ENCODE assay signal across 1 cellular context in the genomic region with DNA sequence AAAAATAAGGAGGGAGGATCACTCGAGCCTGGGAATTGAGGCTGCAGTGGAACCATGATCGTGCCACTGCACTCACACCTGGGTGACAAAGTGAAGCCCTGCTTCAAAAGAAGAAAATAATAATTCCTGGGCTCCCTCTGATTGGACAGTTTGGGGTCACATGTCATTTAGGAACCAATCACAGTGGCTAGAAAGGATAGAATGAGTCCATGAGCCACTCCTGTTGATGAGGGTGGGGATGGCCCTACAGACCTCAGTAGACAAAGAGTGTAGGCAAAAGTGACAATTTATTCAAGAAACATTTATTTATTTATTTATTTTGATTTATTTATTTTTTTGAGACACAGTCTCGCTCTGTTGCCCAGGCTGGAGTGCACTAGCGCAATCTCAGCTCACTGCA.
TF ChIP-seq lines count a peak whose summit lies in the region.

No MANE protein-coding gene starts in this region.

TF ChIP-seq in GM12878, 131 proteins besides CTCF, POLR2A, EP300 and RAD21:
- TF ChIP-seq, protein P1, sequence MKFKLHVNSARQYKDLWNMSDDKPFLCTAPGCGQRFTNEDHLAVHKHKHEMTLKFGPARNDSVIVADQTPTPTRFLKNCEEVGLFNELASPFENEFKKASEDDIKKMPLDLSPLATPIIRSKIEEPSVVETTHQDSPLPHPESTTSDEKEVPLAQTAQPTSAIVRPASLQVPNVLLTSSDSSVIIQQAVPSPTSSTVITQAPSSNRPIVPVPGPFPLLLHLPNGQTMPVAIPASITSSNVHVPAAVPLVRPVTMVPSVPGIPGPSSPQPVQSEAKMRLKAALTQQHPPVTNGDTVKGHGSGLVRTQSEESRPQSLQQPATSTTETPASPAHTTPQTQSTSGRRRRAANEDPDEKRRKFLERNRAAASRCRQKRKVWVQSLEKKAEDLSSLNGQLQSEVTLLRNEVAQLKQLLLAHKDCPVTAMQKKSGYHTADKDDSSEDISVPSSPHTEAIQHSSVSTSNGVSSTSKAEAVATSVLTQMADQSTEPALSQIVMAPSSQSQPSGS (IDR thresholded peaks at IDR 0.05; ENCODE audit: low read length) = no peak
- TF ChIP-seq, protein P2, sequence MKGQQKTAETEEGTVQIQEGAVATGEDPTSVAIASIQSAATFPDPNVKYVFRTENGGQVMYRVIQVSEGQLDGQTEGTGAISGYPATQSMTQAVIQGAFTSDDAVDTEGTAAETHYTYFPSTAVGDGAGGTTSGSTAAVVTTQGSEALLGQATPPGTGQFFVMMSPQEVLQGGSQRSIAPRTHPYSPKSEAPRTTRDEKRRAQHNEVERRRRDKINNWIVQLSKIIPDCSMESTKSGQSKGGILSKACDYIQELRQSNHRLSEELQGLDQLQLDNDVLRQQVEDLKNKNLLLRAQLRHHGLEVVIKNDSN (IDR thresholded peaks at IDR 0.05; ENCODE audit: borderline replicate concordance, extremely low read length, insufficient read depth, low read depth, low read length) = peak; percentile 42
- TF ChIP-seq MYB (IDR thresholded peaks at IDR 0.05; ENCODE audit: borderline replicate concordance, low read depth, low read length) = no peak
- no peak for TF ChIP-seq MEF2A (IDR thresholded peaks at IDR 0.05; ENCODE audit: insufficient read depth, low read depth, low read length)
- TF ChIP-seq RAD51 (IDR thresholded peaks at IDR 0.05) = peak; percentile 34; the same call in 1 of the 2 replicates
- TF ChIP-seq KLF5 (IDR thresholded peaks at IDR 0.05; ENCODE audit: partially characterized antibody) = no peak
- TF ChIP-seq, protein P3, sequence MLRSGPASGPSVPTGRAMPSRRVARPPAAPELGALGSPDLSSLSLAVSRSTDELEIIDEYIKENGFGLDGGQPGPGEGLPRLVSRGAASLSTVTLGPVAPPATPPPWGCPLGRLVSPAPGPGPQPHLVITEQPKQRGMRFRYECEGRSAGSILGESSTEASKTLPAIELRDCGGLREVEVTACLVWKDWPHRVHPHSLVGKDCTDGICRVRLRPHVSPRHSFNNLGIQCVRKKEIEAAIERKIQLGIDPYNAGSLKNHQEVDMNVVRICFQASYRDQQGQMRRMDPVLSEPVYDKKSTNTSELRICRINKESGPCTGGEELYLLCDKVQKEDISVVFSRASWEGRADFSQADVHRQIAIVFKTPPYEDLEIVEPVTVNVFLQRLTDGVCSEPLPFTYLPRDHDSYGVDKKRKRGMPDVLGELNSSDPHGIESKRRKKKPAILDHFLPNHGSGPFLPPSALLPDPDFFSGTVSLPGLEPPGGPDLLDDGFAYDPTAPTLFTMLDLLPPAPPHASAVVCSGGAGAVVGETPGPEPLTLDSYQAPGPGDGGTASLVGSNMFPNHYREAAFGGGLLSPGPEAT (IDR thresholded peaks at IDR 0.05; ENCODE audit: low read depth) = no peak
- no peak for TF ChIP-seq NFYA (IDR thresholded peaks at IDR 0.05; ENCODE audit: borderline replicate concordance, low read depth, low read length)
- TF ChIP-seq, protein P4, sequence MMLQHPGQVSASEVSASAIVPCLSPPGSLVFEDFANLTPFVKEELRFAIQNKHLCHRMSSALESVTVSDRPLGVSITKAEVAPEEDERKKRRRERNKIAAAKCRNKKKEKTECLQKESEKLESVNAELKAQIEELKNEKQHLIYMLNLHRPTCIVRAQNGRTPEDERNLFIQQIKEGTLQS (IDR thresholded peaks at IDR 0.05; ENCODE audit: borderline replicate concordance, extremely low read depth, low read depth, low read length) = peak; percentile 27; the same call in 1 of the 2 replicates
